In genomic region chr20:34017610-34018009, GRCh38 we compare ENCODE assay signal across 12 cellular contexts. TPM values are rescaled to one million over a fixed set of nuclear protein-coding genes. Genes with fewer than 3 reads are reported as not detected.
DNase-seq lines count a peak whose midpoint lies in the region; ATAC-seq and TF ChIP-seq lines count a peak whose summit lies in the region.
"Had no signal": no experiment of that assay in that cellular context is flagged by ENCODE, and none has a peak within 500 bp of the region (broad histone marks: within the 10 kb centered on the region; RNA-seq: fewer than 3 reads in every experiment).

No MANE protein-coding gene starts in this region.

- no peak overlapping the region for H3K4me3 Mint-ChIP-seq in activated naive CD8-positive, alpha-beta T cell treated with anti-CD3 and anti-CD28 coated beads for 36 hours

- no peak for ATAC-seq in HG02763 (IDR thresholded peaks at IDR 0.05; ENCODE audit: unreplicated experiment)

- no peak overlapping the region for H3K4me3 ChIP-seq in HFF-Myc (replicated peaks; ENCODE audit: low read depth, low read length)
- H3K4me3 ChIP-seq: dorsolateral prefrontal cortex had no signal

- no peak for TF ChIP-seq CTCF in HFF-Myc (IDR thresholded peaks at IDR 0.05; ENCODE audit: low read depth, low read length, missing control alignments)

- DNase-seq in AG08396 (ENCODE audit: low spot score) (peak; percentile 73), HFF-Myc (ENCODE audit: extremely low read depth, low read depth) (peak; percentile 39), iris pigment epithelial cell (ENCODE audit: low read depth) (peak; percentile 91), GOT3 (lab: John Stamatoyannopoulos, UW) (no peak), NCI-H1048 (lab: John Stamatoyannopoulos, UW) (no peak), GM19238 (ENCODE audit: insufficient read length, low spot score) (no peak)
- DNase-seq in activated naive CD8-positive, alpha-beta T cell treated with anti-CD3 and anti-CD28 coated beads for 36 hours = no peak
- DNase-seq: activated CD8-positive, alpha-beta memory T cell treated with anti-CD3 and anti-CD28 coated beads, Interleukin-2, amount 50 U/mL, for 4 hours; dorsolateral prefrontal cortex; kidney; retina had no signal

- H3K36me3 Mint-ChIP-seq in activated naive CD8-positive, alpha-beta T cell treated with anti-CD3 and anti-CD28 coated beads for 36 hours = peaks cover 11% of the 10 kb centered on the region

- H3K27ac Mint-ChIP-seq in activated naive CD8-positive, alpha-beta T cell treated with anti-CD3 and anti-CD28 coated beads for 36 hours = peak overlapping the region; percentile 22

- no peaks in the 10 kb centered on the region for H3K9me3 Mint-ChIP-seq in activated naive CD8-positive, alpha-beta T cell treated with anti-CD3 and anti-CD28 coated beads for 36 hours

- H3K4me1 Mint-ChIP-seq in activated naive CD8-positive, alpha-beta T cell treated with anti-CD3 and anti-CD28 coated beads for 36 hours = peaks cover 76% of the 10 kb centered on the region

- no peaks in the 10 kb centered on the region for H3K27me3 Mint-ChIP-seq in activated naive CD8-positive, alpha-beta T cell treated with anti-CD3 and anti-CD28 coated beads for 36 hours

RNA-seq across cellular contexts. Expression of gene RALY, which starts 23.9 kb away (rescaled TPM):
- 100 to 1,000 TPM; 147 to 148 TPM for total RNA-seq in activated naive CD8-positive, alpha-beta T cell treated with anti-CD3 and anti-CD28 coated beads for 36 hours

Comparison
In these comparisons a context has a peak if more than half of its experiments do, and no peak if none do; other contexts are left out.
1. DNase-seq: peak in AG08396 (single experiment), HFF-Myc (single experiment) and iris pigment epithelial cell (single experiment); none in activated naive CD8-positive, alpha-beta T cell treated with anti-CD3 and anti-CD28 coated beads for 36 hours (single experiment), GOT3 (single experiment), NCI-H1048 (single experiment) and GM19238 (single experiment).